In genomic region chr22:45907378-45907777, GRCh38 we compare ENCODE assay signal across 29 cellular contexts.
"Had no signal": no experiment of that assay in that cellular context is flagged by ENCODE, and none has a peak within 500 bp of the region (broad histone marks: within the 10 kb centered on the region; RNA-seq: fewer than 3 reads in every experiment).

No MANE protein-coding gene starts in this region.

- H3K4me3 Mint-ChIP-seq: naive thymus-derived CD8-positive, alpha-beta T cell; nephron; stimulated activated naive B cell treated with anti-CD40 and anti-IgM and Interleukin-4, amounts not matched to agents 10 μg/mL and 1 μg/mL and 100 μg/mL, for 72 hours had no signal

- H3K4me1 Mint-ChIP-seq: immature natural killer cell, nephron had no signal

- ATAC-seq: left colon; left lung; lower lobe of right lung; naive thymus-derived CD8-positive, alpha-beta T cell; sciatic nerve; stimulated activated naive B cell treated with anti-CD40 and anti-IgM and Interleukin-4, amounts not matched to agents 10 μg/mL and 1 μg/mL and 100 μg/mL, for 72 hours; stimulated activated naive CD8-positive, alpha-beta T cell treated with anti-CD3 and anti-CD28 coated beads, Interleukin-15, Interleukin-2, amounts not matched to agents 100 U/mL and 50 U/mL, for 24 hours; upper lobe of right lung had no signal

- H3K36me3 Mint-ChIP-seq: immature natural killer cell; naive thymus-derived CD8-positive, alpha-beta T cell; stimulated activated naive B cell treated with anti-CD40 and anti-IgM and Interleukin-4, amounts not matched to agents 10 μg/mL and 1 μg/mL and 100 μg/mL, for 72 hours had no signal

- H3K4me1 ChIP-seq: testis had no signal

- H3K9me3 Mint-ChIP-seq: immature natural killer cell; naive thymus-derived CD8-positive, alpha-beta T cell; nephron; stimulated activated naive B cell treated with anti-CD40 and anti-IgM and Interleukin-4, amounts not matched to agents 10 μg/mL and 1 μg/mL and 100 μg/mL, for 72 hours had no signal

- H3K27ac ChIP-seq: left lung, lower lobe of right lung, ovary, right atrium auricular region, skin epidermis, stomach, testis, thyroid gland, transverse colon, upper lobe of right lung had no signal

- H3K4me3 ChIP-seq: left lung, lower lobe of right lung, ovary, right atrium auricular region, skin epidermis, stomach, testis, thyroid gland, transverse colon, upper lobe of right lung had no signal

- H3K27ac Mint-ChIP-seq: immature natural killer cell; naive thymus-derived CD8-positive, alpha-beta T cell; nephron; progenitor cell of endocrine pancreas; stimulated activated naive B cell treated with anti-CD40 and anti-IgM and Interleukin-4, amounts not matched to agents 10 μg/mL and 1 μg/mL and 100 μg/mL, for 72 hours had no signal

- H3K9me3 ChIP-seq: left lung, lower lobe of right lung, ovary, right atrium auricular region, stomach, testis, thyroid gland, transverse colon, upper lobe of right lung had no signal

- FAIRE-seq: islet of Langerhans, kidney, urothelium cell line had no signal

- H3K27me3 ChIP-seq: ovary, right atrium auricular region, testis, thyroid gland, upper lobe of right lung had no signal

- DNase-seq: hypothalamus; immature natural killer cell; kidney; left colon; left lung; lower lobe of right lung; mammary epithelial cell; mesenchymal stem cell; naive thymus-derived CD8-positive, alpha-beta T cell; nucleus accumbens; ovary; stimulated activated CD4-positive, alpha-beta T cell treated with anti-CD3 and anti-CD28 coated beads, Interleukin-12 subunit alpha, Interleukin-12 subunit beta, amount 100 ng/mL, for 4 hours; stimulated activated CD4-positive, alpha-beta T cell treated with anti-CD3 and anti-CD28 coated beads, Interleukin-15, amount 100 ng/mL, for 24 hours; stimulated activated CD4-positive, alpha-beta T cell treated with anti-CD3 and anti-CD28 coated beads, Interleukin-2, amount 100 ng/mL, for 24 hours; stimulated activated CD4-positive, alpha-beta T cell treated with anti-CD3 and anti-CD28 coated beads, Interleukin-4, amount 100 ng/mL, for 1 hour; stimulated activated naive B cell treated with anti-CD40 and anti-IgM and Interleukin-4, amounts not matched to agents 10 μg/mL and 1 μg/mL and 100 μg/mL, for 72 hours; stimulated activated naive CD8-positive, alpha-beta T cell treated with anti-CD3 and anti-CD28 coated beads, Interleukin-15, Interleukin-2, amounts not matched to agents 100 U/mL and 50 U/mL, for 24 hours; stomach; testis; thyroid gland; transverse colon; upper lobe of right lung had no signal

- H3K36me3 ChIP-seq: left lung, lower lobe of right lung, ovary, right atrium auricular region, stomach, thyroid gland, transverse colon, upper lobe of right lung had no signal
